ENCODE assay signal across 8 cellular contexts in the genomic region with DNA sequence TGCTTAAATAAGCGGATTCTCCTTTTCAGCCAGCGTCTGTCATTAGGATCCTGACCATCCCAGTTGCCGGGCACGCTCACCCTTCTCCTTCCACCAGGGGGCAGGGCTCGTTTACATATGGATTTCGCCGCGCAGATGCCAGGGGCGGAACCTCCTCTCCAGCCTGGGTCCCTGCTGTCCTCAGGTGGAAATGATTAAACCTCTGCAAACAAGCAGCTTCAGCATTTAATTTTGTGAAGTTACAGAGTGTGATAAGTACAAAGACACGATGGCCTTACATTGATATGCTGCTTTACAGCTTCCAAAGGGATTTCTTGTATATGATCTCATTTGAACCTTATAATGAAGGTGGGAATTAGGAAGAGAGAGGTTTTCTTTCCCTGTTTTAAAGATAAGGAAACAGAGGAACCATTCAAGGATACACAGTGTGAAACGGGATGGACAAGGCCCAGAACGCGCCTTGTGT. TPM values are rescaled to one million over a fixed set of nuclear protein-coding genes. Genes with fewer than 3 reads are reported as not detected.
DNase-seq lines count a peak whose midpoint lies in the region; ATAC-seq and TF ChIP-seq lines count a peak whose summit lies in the region.

No MANE protein-coding gene starts in this region.

- no peak overlapping the region for H3K27ac ChIP-seq in osteoblast (ENCODE audit: low read depth, low read length)
- no peak overlapping the region for H3K27ac ChIP-seq in thyroid gland

- H3K4me1 Mint-ChIP-seq in activated T-helper 17 cell treated with anti-CD3 and anti-CD28 coated beads, Interleukin-2, amount 50 U/mL, for 72 hours, result no peaks in the 10 kb centered on the region

- peak; percentile 96 for ATAC-seq in activated T-helper 17 cell treated with anti-CD3 and anti-CD28 coated beads, Interleukin-2, amount 50 U/mL, for 72 hours (replicated peaks)
- ATAC-seq in GM19452 (IDR thresholded peaks at IDR 0.05; ENCODE audit: unreplicated experiment), result no peak

- H3K79me2 ChIP-seq in osteoblast (ENCODE audit: insufficient read depth, low read length), result no peaks in the 10 kb centered on the region

- 11 to 12% methylated on average over 13 of the region's 13 CpGs for WGBS in thyroid gland, 2 donors

- no peak overlapping the region for H3K4me2 ChIP-seq in osteoblast (ENCODE audit: insufficient read depth, low read length)

- H3K36me3 Mint-ChIP-seq in activated T-helper 17 cell treated with anti-CD3 and anti-CD28 coated beads, Interleukin-2, amount 50 U/mL, for 72 hours (ENCODE audit: low read depth), result no peaks in the 10 kb centered on the region

- H3K9me3 ChIP-seq in osteoblast (ENCODE audit: low read depth, low read length) (no peaks in the 10 kb centered on the region), thyroid gland (no peaks in the 10 kb centered on the region)

- H3K27me3 ChIP-seq in osteoblast (ENCODE audit: insufficient read depth, low read length) (peaks cover 16% of the 10 kb centered on the region), thyroid gland (peaks cover 5% of the 10 kb centered on the region)

- intact Hi-C loops in thyroid gland (cut with DNase I), result loop anchor here (5.0 kb wide), 1 partner anchor 864 kb away; no protein-coding TSS in a partner anchor

- no peak overlapping the region for H3K4me3 ChIP-seq in fibroblast of villous mesenchyme (ENCODE audit: low read depth, low read length)
- no peak overlapping the region for H3K4me3 ChIP-seq in osteoblast (ENCODE audit: insufficient read depth, low read length)
- H3K4me3 ChIP-seq in thyroid gland (replicated peaks in 1 of 3), result no peak overlapping the region

- DNase-seq in GM04504 (ENCODE audit: low read depth) (peak; percentile 35), NAMALWA (ENCODE audit: low spot score) (peak; percentile 75), SHP77 (lab: John Stamatoyannopoulos, UW) (peak; percentile 43 to 70), fibroblast of villous mesenchyme (ENCODE audit: low read depth) (peak; percentile 68), osteoblast (ENCODE audit: insufficient read length, low spot score, missing footprints) (peak; percentile 87), thyroid gland (peak; percentile 74 to 75)

- TF ChIP-seq POLR2A in thyroid gland (IDR thresholded peaks at IDR 0.05), result no peak

- peaks cover 30% of the 10 kb centered on the region for H3K27me3 Mint-ChIP-seq in activated T-helper 17 cell treated with anti-CD3 and anti-CD28 coated beads, Interleukin-2, amount 50 U/mL, for 72 hours

- H3K4me1 ChIP-seq in osteoblast (ENCODE audit: insufficient read depth, low read length) (no peaks in the 10 kb centered on the region), thyroid gland (no peaks in the 10 kb centered on the region)

- H3K36me3 ChIP-seq in osteoblast (ENCODE audit: insufficient read depth, low read length), result no peaks in the 10 kb centered on the region
- H3K36me3 ChIP-seq in thyroid gland, result no peaks in the 10 kb centered on the region

- no peak overlapping the region for H2AFZ ChIP-seq in osteoblast (ENCODE audit: low read length)

- H3K4me3 Mint-ChIP-seq in activated T-helper 17 cell treated with anti-CD3 and anti-CD28 coated beads, Interleukin-2, amount 50 U/mL, for 72 hours, result no peak overlapping the region

- H3K9me3 Mint-ChIP-seq in activated T-helper 17 cell treated with anti-CD3 and anti-CD28 coated beads, Interleukin-2, amount 50 U/mL, for 72 hours, result no peaks in the 10 kb centered on the region

- peak; percentile 94 for TF ChIP-seq CTCF in fibroblast of villous mesenchyme (IDR thresholded peaks at IDR 0.05; ENCODE audit: insufficient read depth, low read depth, low read length)
- TF ChIP-seq CTCF in osteoblast (IDR thresholded peaks at IDR 0.05; ENCODE audit: extremely low read depth, low read depth, low read length), result peak; percentile 96
- TF ChIP-seq CTCF in thyroid gland (IDR thresholded peaks at IDR 0.05), result peak; percentile 38 to 81 (median 64)

- H4K20me1 ChIP-seq in osteoblast (ENCODE audit: insufficient read depth, low read length), result no peaks in the 10 kb centered on the region

- H3K27ac Mint-ChIP-seq in activated T-helper 17 cell treated with anti-CD3 and anti-CD28 coated beads, Interleukin-2, amount 50 U/mL, for 72 hours, result no peak overlapping the region

RNA-seq across cellular contexts. Expression of a gene that starts 3.9 kb away (rescaled TPM):
- not detected for total RNA-seq in activated T-helper 17 cell treated with anti-CD3 and anti-CD28 coated beads, Interleukin-2, amount 50 U/mL, for 72 hours
- total RNA-seq in fibroblast of villous mesenchyme, result not detected in 2 replicates
- not detected in 2 replicates for total RNA-seq in osteoblast
- not detected for total RNA-seq in thyroid gland

RNA-seq across cellular contexts. Expression of a gene that starts 18.8 kb away (rescaled TPM):
- 10 to 100 TPM; 29.0 to 45.9 TPM for total RNA-seq in activated T-helper 17 cell treated with anti-CD3 and anti-CD28 coated beads, Interleukin-2, amount 50 U/mL, for 72 hours
- total RNA-seq in fibroblast of villous mesenchyme (3.0 and 3.2 TPM in 2 replicates), osteoblast (2.2 and 2.4 TPM in 2 replicates), thyroid gland (10 to 100 TPM in 2 of 4 donors, 1 to 10 TPM in 2; 1.3 to 10.8 (median 8.8) TPM)

RNA-seq across cellular contexts. Expression of a gene that starts 21.3 kb away (rescaled TPM):
- total RNA-seq in activated T-helper 17 cell treated with anti-CD3 and anti-CD28 coated beads, Interleukin-2, amount 50 U/mL, for 72 hours, result not detected
- total RNA-seq in fibroblast of villous mesenchyme (not detected in 2 replicates), osteoblast (not detected in 2 replicates), thyroid gland (not detected)

RNA-seq across cellular contexts. Expression of a gene that starts 31.6 kb away (rescaled TPM):
- not detected for total RNA-seq in activated T-helper 17 cell treated with anti-CD3 and anti-CD28 coated beads, Interleukin-2, amount 50 U/mL, for 72 hours
- not detected in 2 replicates for total RNA-seq in fibroblast of villous mesenchyme
- total RNA-seq in osteoblast, result not detected in 2 replicates
- total RNA-seq in thyroid gland, result not detected

RNA-seq across cellular contexts. Expression of a gene that starts 48.5 kb away (rescaled TPM):
- total RNA-seq in activated T-helper 17 cell treated with anti-CD3 and anti-CD28 coated beads, Interleukin-2, amount 50 U/mL, for 72 hours, result not detected
- not detected in 2 replicates for total RNA-seq in fibroblast of villous mesenchyme
- not detected in 2 replicates for total RNA-seq in osteoblast
- not detected for total RNA-seq in thyroid gland

Comparison
In these comparisons a context has a peak if more than half of its experiments do, and no peak if none do; other contexts are left out.
1. DNase-seq: peak in every context shown above with its lines; median percentile 87 in osteoblast; 75 in NAMALWA; 74 in thyroid gland; 68 in fibroblast of villous mesenchyme; 56 in SHP77; 35 in GM04504.